ENCODE assay signal across 8 cellular contexts in genomic region chr11:66438504-66439466, GRCh38.
DNase-seq lines count a peak whose midpoint lies in the region; ATAC-seq and TF ChIP-seq lines count a peak whose summit lies in the region.

MRPL11 (minus strand) TSS chr11:66438848; CDS start chr11:66438754, 94 bp downstream.

- peak within 1 kb of the TSS; percentile 91 for H3K4me3 ChIP-seq in choroid plexus epithelial cell (ENCODE audit: low read depth, low read length)

- ATAC-seq in GM19043 (IDR thresholded peaks at IDR 0.05; ENCODE audit: low read depth, unreplicated experiment) (peak; percentile 83), HG03432 (IDR thresholded peaks at IDR 0.05; ENCODE audit: unreplicated experiment) (peak; percentile 91)

- peak; percentile 76 for TF ChIP-seq CTCF in choroid plexus epithelial cell (conservative IDR thresholded peaks at IDR 0.05; ENCODE audit: low read depth, low read length)

- DNase-seq in Ammon's horn (ENCODE audit: low spot score) (peak; percentile 96), NCI-H510A (lab: John Stamatoyannopoulos, UW) (peak; percentile 89), choroid plexus epithelial cell (ENCODE audit: low read depth) (peak; percentile 97), kidney tubule cell (ENCODE audit: low spot score) (peak; percentile 93)
- DNase-seq in activated CD4-positive, alpha-beta T cell treated with anti-CD3 and anti-CD28 coated beads for 24 hours (ENCODE audit: low read depth in 2 of 2), result peak; percentile 77 to 88
- DNase-seq in stimulated activated CD4-positive, alpha-beta T cell treated with anti-CD3 and anti-CD28 coated beads, Interleukin-1b, Interleukin-23, amount 100 ng/mL, for 4 hours (ENCODE audit: low read depth in 2 of 2), result peak; percentile 83 to 86

Comparison
In these comparisons a context has a peak if more than half of its experiments do, and no peak if none do; other contexts are left out.
1. Peak in every context shown above with its lines: DNase-seq, ATAC-seq and H3K4me3 ChIP-seq.